Comparison of ENCODE assay signal across 25 cellular contexts in genomic region chr4:37480509-37480908, GRCh38.
"Had no signal": no experiment of that assay in that cellular context is flagged by ENCODE, and none has a peak within 500 bp of the region (broad histone marks: within the 10 kb centered on the region; RNA-seq: fewer than 3 reads in every experiment).

No MANE protein-coding gene starts in this region.

- H3K27ac Mint-ChIP-seq: activated CD4-positive, alpha-beta memory T cell treated with anti-CD3 and anti-CD28 coated beads for 36 hours; activated CD4-positive, alpha-beta T cell treated with anti-CD3 and anti-CD28 coated beads, Interleukin-2, amount 10 ng/mL, durations not matched to agents 7 days and 5 days; activated naive CD4-positive, alpha-beta T cell treated with anti-CD3 and anti-CD28 coated beads, Interleukin-2, amount 50 U/mL, for 72 hours; activated naive CD8-positive, alpha-beta T cell treated with anti-CD3 and anti-CD28 coated beads, Interleukin-2, amount 50 U/mL, for 24 hours had no signal

- H3K36me3 ChIP-seq: ascending aorta, SJSA1 had no signal

- H3K4me2 ChIP-seq: KMS-11 had no signal

- H3K9me3 ChIP-seq: ascending aorta, body of pancreas, SJSA1 had no signal

- DNase-seq: activated CD4-positive, alpha-beta memory T cell treated with anti-CD3 and anti-CD28 coated beads for 36 hours; activated CD4-positive, alpha-beta T cell treated with anti-CD3 and anti-CD28 coated beads, Interleukin-2, amount 10 ng/mL, durations not matched to agents 7 days and 5 days; activated CD4-positive, CD25-positive, alpha-beta regulatory T cell; activated CD8-positive, alpha-beta memory T cell treated with anti-CD3 and anti-CD28 coated beads for 24 hours; activated effector memory CD4-positive, alpha-beta T cell treated with anti-CD3 and anti-CD28 coated beads, Interleukin-2, amount 50 U/mL, for 16 hours; activated naive CD4-positive, alpha-beta T cell treated with Interleukin-2 at 50 U/mL for 16 hours; activated naive CD8-positive, alpha-beta T cell treated with anti-CD3 and anti-CD28 coated beads, Interleukin-2, amount 50 U/mL, for 24 hours; activated T-cell treated with anti-CD3 and anti-CD28 coated beads, Interleukin-2, amount 50 U/mL, for 4 hours; amniotic stem cell; body of pancreas; NCI-H1092 treated with DMSO at 0.1 percent for 48 hours; NCI-H1436; NCI-H1694 treated with DMSO at 0.1 percent for 48 hours; NCI-H2029 treated with DMSO at 0.1 percent for 48 hours; NCI-H524; SHP77; T-helper 2 cell; T1000 had no signal

- FAIRE-seq: bronchial epithelial cell, RCC 7860, TTC549 had no signal

- H3K9me3 Mint-ChIP-seq: activated T-cell treated with anti-CD3 and anti-CD28 coated beads, Interleukin-2, amount 50 U/mL, for 4 hours had no signal

- H3K27me3 ChIP-seq: ascending aorta, body of pancreas, SJSA1 had no signal

- ATAC-seq: activated naive CD4-positive, alpha-beta T cell treated with anti-CD3 and anti-CD28 coated beads, Interleukin-2, amount 50 U/mL, for 72 hours; activated naive CD8-positive, alpha-beta T cell treated with anti-CD3 and anti-CD28 coated beads, Interleukin-2, amount 50 U/mL, for 24 hours; activated T-cell treated with anti-CD3 and anti-CD28 coated beads, Interleukin-2, amount 50 U/mL, for 4 hours; body of pancreas had no signal

- H3K9ac ChIP-seq: KMS-11 had no signal

- H3K4me1 ChIP-seq: ascending aorta, SJSA1 had no signal

- H3K4me3 Mint-ChIP-seq: activated CD4-positive, alpha-beta memory T cell treated with anti-CD3 and anti-CD28 coated beads for 36 hours; activated CD4-positive, alpha-beta T cell treated with anti-CD3 and anti-CD28 coated beads, Interleukin-2, amount 10 ng/mL, durations not matched to agents 7 days and 5 days; activated naive CD8-positive, alpha-beta T cell treated with anti-CD3 and anti-CD28 coated beads, Interleukin-2, amount 50 U/mL, for 24 hours; activated T-cell treated with anti-CD3 and anti-CD28 coated beads, Interleukin-2, amount 50 U/mL, for 4 hours had no signal

- H3K36me3 Mint-ChIP-seq: activated CD4-positive, alpha-beta memory T cell treated with anti-CD3 and anti-CD28 coated beads for 36 hours had no signal

- H3K27ac ChIP-seq: ascending aorta, KMS-11, SJSA1 had no signal

- H3K4me3 ChIP-seq: ascending aorta, body of pancreas, SJSA1 had no signal
